23 cellular contexts compared by ENCODE assay signal in the genomic region with DNA sequence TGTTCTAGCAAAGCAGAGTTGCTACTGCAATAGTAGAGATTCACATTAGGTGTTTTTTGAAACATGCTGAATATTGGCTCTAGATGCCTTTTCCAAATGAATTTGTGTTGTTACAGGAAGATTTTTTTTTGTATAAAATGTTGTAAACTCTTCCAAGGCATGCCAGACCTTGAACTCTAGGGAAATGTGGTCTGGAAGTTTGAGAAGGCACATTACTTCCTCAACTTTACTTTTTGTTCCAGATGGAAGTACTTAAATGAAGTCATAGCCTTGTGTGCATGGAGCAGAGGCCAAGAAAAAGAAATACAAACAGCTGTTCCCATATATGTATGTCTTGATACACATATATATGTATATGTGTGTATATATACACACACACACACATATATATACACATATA.
"Had no signal": no experiment of that assay in that cellular context is flagged by ENCODE, and none has a peak within 500 bp of the region (broad histone marks: within the 10 kb centered on the region; RNA-seq: fewer than 3 reads in every experiment).

No MANE protein-coding gene starts in this region.

- H3K4me1 ChIP-seq: adrenal gland, suprapubic skin, transverse colon, uterus had no signal

- H3K27me3 Mint-ChIP-seq: activated naive CD4-positive, alpha-beta T cell treated with anti-CD3 and anti-CD28 coated beads, Interleukin-2, amount 50 U/mL, for 24 hours; naive B cell; progenitor cell of endocrine pancreas; stimulated activated naive CD8-positive, alpha-beta T cell treated with anti-CD3 and anti-CD28 coated beads, Interleukin-15, Interleukin-2, amounts not matched to agents 100 ng/mL and 50 ng/mL, for 24 hours had no signal

- H3K4me1 Mint-ChIP-seq: activated naive CD4-positive, alpha-beta T cell treated with anti-CD3 and anti-CD28 coated beads, Interleukin-2, amount 50 U/mL, for 24 hours; naive B cell; neural crest cell had no signal

- ATAC-seq: left lobe of liver had no signal

- H3K27ac ChIP-seq: adrenal gland, cardiac muscle cell, dorsolateral prefrontal cortex, suprapubic skin, transverse colon, uterus, WERI-Rb-1 had no signal

- DNase-seq: activated CD4-positive, alpha-beta T cell treated with anti-CD3 and anti-CD28 coated beads for 1 hour; activated CD4-positive, alpha-beta T cell treated with anti-CD3 and anti-CD28 coated beads, Interleukin-2, amount 50 U/mL, for 4 hours; activated gamma-delta T cell; adrenal gland; dorsolateral prefrontal cortex; erythroblast; hypothalamus; mammary epithelial cell; naive B cell; small intestine; stimulated activated CD4-positive, alpha-beta T cell treated with anti-CD3 and anti-CD28 coated beads, Interleukin-15, amount 100 ng/mL, for 24 hours; stimulated activated CD4-positive, alpha-beta T cell treated with anti-CD3 and anti-CD28 coated beads, Interleukin-2, amount 100 ng/mL, for 48 hours; T-helper 2 cell; transverse colon; uterus; WERI-Rb-1 had no signal

- H3K4me3 ChIP-seq: adrenal gland, cardiac muscle cell, dorsolateral prefrontal cortex, suprapubic skin, transverse colon, uterus had no signal

- H3K36me3 ChIP-seq: adrenal gland, cardiac muscle cell, suprapubic skin, transverse colon, uterus, WERI-Rb-1 had no signal

- H3K27ac Mint-ChIP-seq: activated naive CD4-positive, alpha-beta T cell treated with anti-CD3 and anti-CD28 coated beads, Interleukin-2, amount 50 U/mL, for 24 hours; naive B cell; progenitor cell of endocrine pancreas; stimulated activated naive CD8-positive, alpha-beta T cell treated with anti-CD3 and anti-CD28 coated beads, Interleukin-15, Interleukin-2, amounts not matched to agents 100 ng/mL and 50 ng/mL, for 24 hours had no signal

- H3K4me3 Mint-ChIP-seq: activated naive CD4-positive, alpha-beta T cell treated with anti-CD3 and anti-CD28 coated beads, Interleukin-2, amount 50 U/mL, for 24 hours; naive B cell; neural crest cell; stimulated activated naive CD8-positive, alpha-beta T cell treated with anti-CD3 and anti-CD28 coated beads, Interleukin-15, Interleukin-2, amounts not matched to agents 100 ng/mL and 50 ng/mL, for 24 hours had no signal

- H3K27me3 ChIP-seq: adrenal gland, cardiac muscle cell, dorsolateral prefrontal cortex, suprapubic skin, transverse colon, uterus had no signal
